13 cellular contexts compared by ENCODE assay signal in genomic region chrX:45697591-45697990, GRCh38.
DNase-seq lines count a peak whose midpoint lies in the region; ATAC-seq and TF ChIP-seq lines count a peak whose summit lies in the region.
"Had no signal": no experiment of that assay in that cellular context is flagged by ENCODE, and none has a peak within 500 bp of the region (broad histone marks: within the 10 kb centered on the region; RNA-seq: fewer than 3 reads in every experiment).

No MANE protein-coding gene starts in this region.

- TF ChIP-seq CTCF in MCF 10A (IDR thresholded peaks at IDR 0.05; ENCODE audit: unreplicated experiment) (no peak), breast epithelium (IDR thresholded peaks at IDR 0.05) (no peak)

- no peaks in the 10 kb centered on the region for H3K9me3 ChIP-seq in breast epithelium
- H3K9me3 ChIP-seq: A549, neutrophil had no signal

- H3K4me3 ChIP-seq in breast epithelium (no peak overlapping the region), skeletal muscle cell (ENCODE audit: low read depth, low read length) (no peak overlapping the region)
- H3K4me3 ChIP-seq: A549 had no signal

- H3K36me3 ChIP-seq in breast epithelium: no peaks in the 10 kb centered on the region
- H3K36me3 ChIP-seq: neutrophil had no signal

- intact Hi-C loops in MCF 10A (cut with micrococcal nuclease) (no loop called here), breast epithelium (cut with DNase I; ENCODE audit: low total_unique reads) (no loop called here)

- CTCF ChIA-PET in MCF 10A (lab: Yijun Ruan, JAX): no interaction called here

- H3K27ac ChIP-seq in breast epithelium: no peak overlapping the region
- peak overlapping the region; percentile 34 for H3K27ac ChIP-seq in epithelial cell of prostate
- H3K27ac ChIP-seq: A549, neutrophil had no signal

- no peaks in the 10 kb centered on the region for H3K4me1 ChIP-seq in breast epithelium

- H3K36me3 Mint-ChIP-seq in MCF 10A (ENCODE audit: insufficient read depth, unreplicated experiment): no peaks in the 10 kb centered on the region

- DNase-seq in MCF 10A (ENCODE audit: unreplicated experiment): peak; percentile 43
- no peak for DNase-seq in breast epithelium (ENCODE audit: low spot score in 2 of 2)
- DNase-seq in RKO (ENCODE audit: low spot score): peak; percentile 96
- no peak for DNase-seq in epithelial cell of prostate (ENCODE audit: low read depth, low spot score)
- peak; percentile 59 for DNase-seq in skeletal muscle cell (ENCODE audit: low read depth)
- DNase-seq in SW480 (ENCODE audit: low spot score): no peak
- DNase-seq: amygdala; stimulated activated CD4-positive, alpha-beta T cell treated with anti-CD3 and anti-CD28 coated beads, Interleukin-4, amount 100 ng/mL, for 1 hour; T1000 had no signal

- no peaks in the 10 kb centered on the region for H3K9me3 Mint-ChIP-seq in MCF 10A (ENCODE audit: unreplicated experiment)

- no peak overlapping the region for H3K4me3 Mint-ChIP-seq in MCF 10A (ENCODE audit: unreplicated experiment)

- TF ChIP-seq POLR2A in breast epithelium (IDR thresholded peaks at IDR 0.05): no peak

- POLR2A ChIA-PET in MCF 10A (lab: Yijun Ruan, JAX): no interaction called here

- H3K27ac Mint-ChIP-seq in MCF 10A (ENCODE audit: low read depth, unreplicated experiment): no peak overlapping the region

- no peak for ATAC-seq in GM18517 (IDR thresholded peaks at IDR 0.05; ENCODE audit: unreplicated experiment)
- ATAC-seq in HG02610 (IDR thresholded peaks at IDR 0.05; ENCODE audit: unreplicated experiment): no peak
- ATAC-seq: A549 had no signal

- H3K27me3 ChIP-seq in breast epithelium: peaks cover 0 to 33% of the 10 kb centered on the region in 2 donors
- H3K27me3 ChIP-seq: neutrophil had no signal

- BruUV-seq in MCF 10A (replicated peaks; lab: Mats Ljungman, UMichigan): no TSS peak

- H3K27me3 Mint-ChIP-seq in MCF 10A (ENCODE audit: insufficient read depth, unreplicated experiment): peaks cover 11% of the 10 kb centered on the region

- H3K4me1 Mint-ChIP-seq in MCF 10A (ENCODE audit: insufficient read depth, unreplicated experiment): peaks cover 5% of the 10 kb centered on the region

Comparison
In these comparisons a context has a peak if more than half of its experiments do, and no peak if none do; other contexts are left out.
1. DNase-seq: peak in MCF 10A (single experiment), RKO (single experiment) and skeletal muscle cell (single experiment); none in breast epithelium (0 of 2), epithelial cell of prostate (single experiment) and SW480 (single experiment).